In genomic region chr14:104280085-104280901, GRCh38 we compare ENCODE assay signal across 10 cellular contexts.
A peak's percentile ranks its signal among the peaks of the same experiment; 100 is the strongest.
DNase-seq lines count a peak whose midpoint lies in the region; ATAC-seq, FAIRE-seq and TF ChIP-seq lines count a peak whose summit lies in the region.
"Had no signal": no experiment of that assay in that cellular context is flagged by ENCODE, and none has a peak within 500 bp of the region (broad histone marks: within the 10 kb centered on the region; RNA-seq: fewer than 3 reads in every experiment).

No MANE protein-coding gene starts in this region.

- H3K4me1 ChIP-seq in RWPE2 (ENCODE audit: insufficient read depth, poor library complexity, severe bottlenecking) = peaks cover 5% of the 10 kb centered on the region
- no peaks in the 10 kb centered on the region for H3K4me1 ChIP-seq in kidney (ENCODE audit: control insufficient read depth in 1 of 2, insufficient read depth in 1 of 2, low read depth in 1 of 2, low read length in 2 of 2)

- H3K27ac ChIP-seq in RWPE2 (ENCODE audit: poor library complexity, severe bottlenecking) = no peak overlapping the region
- no peak overlapping the region for H3K27ac ChIP-seq in kidney (ENCODE audit: low read depth in 2 of 2, low read length in 2 of 2)

- FAIRE-seq in GM12892 (lab: Jason Lieb, UNC) (no peak), kidney (lab: Jason Lieb, UNC) (no peak)

- TF ChIP-seq CTCF in RWPE2 (IDR thresholded peaks at IDR 0.05; ENCODE audit: poor library complexity, severe bottlenecking) = no peak
- TF ChIP-seq CTCF in kidney (IDR thresholded peaks at IDR 0.05; ENCODE audit: borderline replicate concordance, extremely low read depth, insufficient read depth) = no peak

- H3K27me3 ChIP-seq in RWPE2 (ENCODE audit: insufficient read depth, poor library complexity, severe bottlenecking) = peaks cover 56% of the 10 kb centered on the region

- H3K36me3 ChIP-seq in RWPE2 (ENCODE audit: low read depth) (no peaks in the 10 kb centered on the region), kidney (ENCODE audit: control insufficient read depth in 1 of 2, insufficient read depth in 2 of 2, low read length in 2 of 2) (no peaks in the 10 kb centered on the region)

- intact Hi-C loops in kidney (cut with DNase I) = no loop called here
- intact Hi-C loops in posterior vena cava (cut with DNase I) = no loop called here

- peak; percentile 15 for DNase-seq in GM12892 (ENCODE audit: insufficient read length)
- peak; percentile 63 for DNase-seq in RWPE2 (ENCODE audit: low spot score)
- peak; percentile 60 for DNase-seq in kidney
- DNase-seq in posterior vena cava (ENCODE audit: low spot score) = peak; percentile 62
- DNase-seq in COLO829 (ENCODE audit: low spot score) = no peak
- DNase-seq in NCI-H1092 (lab: John Stamatoyannopoulos, UW) = no peak
- DNase-seq: occipital lobe; stimulated activated CD4-positive, alpha-beta T cell treated with anti-CD3 and anti-CD28 coated beads, Interleukin-4, amount 100 ng/mL, for 4 hours had no signal

- H3K9ac ChIP-seq in kidney (ENCODE audit: low read length in 2 of 2) = no peak overlapping the region

- ATAC-seq in RWPE2 (ENCODE audit: low read depth) (0 out of 3 replicates have a peak, but pooled peaks have one; percentile 6), HG02973 (IDR thresholded peaks at IDR 0.05; ENCODE audit: unreplicated experiment) (no peak)

- H3K9me3 ChIP-seq in RWPE2 (ENCODE audit: severe bottlenecking) (no peaks in the 10 kb centered on the region), kidney (ENCODE audit: control insufficient read depth in 1 of 2, low read length in 2 of 2) (no peaks in the 10 kb centered on the region)

- no peak overlapping the region for H3K4me3 ChIP-seq in RWPE2 (ENCODE audit: severe bottlenecking)
- no peak overlapping the region for H3K4me3 ChIP-seq in kidney (ENCODE audit: low read length in 2 of 2)
- H3K4me3 ChIP-seq: smooth muscle cell had no signal

- TF ChIP-seq POLR2A in GM12892 (IDR thresholded peaks at IDR 0.05; ENCODE audit: low read depth, low read length) = no peak

Comparison
In these comparisons a context has a peak if more than half of its experiments do, and no peak if none do; other contexts are left out.
1. DNase-seq: peak in GM12892 (single experiment), RWPE2 (single experiment), kidney (single experiment) and posterior vena cava (single experiment); none in COLO829 (single experiment) and NCI-H1092 (single experiment).